In genomic region chr20:63553933-63554290, GRCh38 we compare ENCODE assay signal across 8 cellular contexts. TPM values are rescaled to one million over a fixed set of nuclear protein-coding genes. Genes with fewer than 3 reads are reported as not detected.
A peak's percentile ranks its signal among the peaks of the same experiment; 100 is the strongest.
DNase-seq lines count a peak whose midpoint lies in the region; ATAC-seq, FAIRE-seq and TF ChIP-seq lines count a peak whose summit lies in the region.

Gene FNDC11, plus strand, starts transcription at chr20:63554159. Its CDS starts 1,505 bp downstream, at chr20:63555664.

- H3K36me3 Mint-ChIP-seq in endothelial cell (ENCODE audit: low read depth, unreplicated experiment) (no peaks in the 10 kb centered on the region), nephron progenitor cell (ENCODE audit: low read depth) (no peaks in the 10 kb centered on the region)

- ATAC-seq in GM18498 (IDR thresholded peaks at IDR 0.05; ENCODE audit: unreplicated experiment), result peak; percentile 32
- ATAC-seq in HG03135 (IDR thresholded peaks at IDR 0.05; ENCODE audit: unreplicated experiment), result peak; percentile 20

- no peaks in the 10 kb centered on the region for H3K9me3 Mint-ChIP-seq in endothelial cell (ENCODE audit: unreplicated experiment)
- H3K9me3 Mint-ChIP-seq in nephron progenitor cell, result no peaks in the 10 kb centered on the region

- no peak within 1 kb of the TSS for H3K27ac Mint-ChIP-seq in endothelial cell (ENCODE audit: unreplicated experiment)
- H3K27ac Mint-ChIP-seq in nephron progenitor cell, result no peak within 1 kb of the TSS

- FAIRE-seq in frontal cortex (lab: Jason Lieb, UNC), result no peak

- H3K27ac ChIP-seq in VCaP, result peak within 1 kb of the TSS; percentile 40; the same call in 1 of the 2 replicates

- H3K4me3 Mint-ChIP-seq in endothelial cell (ENCODE audit: unreplicated experiment) (peak within 1 kb of the TSS; percentile 81), nephron progenitor cell (peak within 1 kb of the TSS; percentile 76)

- H3K4me1 Mint-ChIP-seq in endothelial cell (ENCODE audit: unreplicated experiment) (no peaks in the 10 kb centered on the region), nephron progenitor cell (peaks cover 20% of the 10 kb centered on the region)

- TF ChIP-seq CTCF in VCaP (conservative IDR thresholded peaks at IDR 0.05), result no peak
- TF ChIP-seq CTCF in endothelial cell (IDR thresholded peaks at IDR 0.05; ENCODE audit: unreplicated experiment), result no peak
- TF ChIP-seq CTCF in nephron progenitor cell (IDR thresholded peaks at IDR 0.05), result no peak

- H3K27me3 Mint-ChIP-seq in endothelial cell (ENCODE audit: unreplicated experiment) (peaks cover 2% of the 10 kb centered on the region), nephron progenitor cell (ENCODE audit: low read depth, poor library complexity) (peaks cover 21% of the 10 kb centered on the region)

- DNase-seq in endothelial cell (ENCODE audit: low spot score) (peak; percentile 62), nephron progenitor cell (peak; percentile 81), HCEC 1CT (no peak), T1000 (lab: John Stamatoyannopoulos, UW) (no peak), frontal cortex (ENCODE audit: low spot score in 2 of 2) (no peak)

RNA-seq across cellular contexts. Expression of gene FNDC11, which starts in this region (rescaled TPM):
- 1.3 TPM for total RNA-seq in endothelial cell (ENCODE audit: unreplicated experiment)
- 6.1 TPM for total RNA-seq in frontal cortex

Comparison
In these comparisons a context has a peak if more than half of its experiments do, and no peak if none do; other contexts are left out.
1. DNase-seq: peak in endothelial cell (single experiment) and nephron progenitor cell (single experiment); none in HCEC 1CT (single experiment), T1000 (single experiment) and frontal cortex (0 of 2).